Comparison of ENCODE assay signal across 23 cellular contexts in genomic region chr6:158557927-158558326, GRCh38. TPM values are rescaled to one million over a fixed set of nuclear protein-coding genes. Genes with fewer than 3 reads are reported as not detected.
DNase-seq lines count a peak whose midpoint lies in the region; ATAC-seq and TF ChIP-seq lines count a peak whose summit lies in the region.
"Had no signal": no experiment of that assay in that cellular context is flagged by ENCODE, and none has a peak within 500 bp of the region (broad histone marks: within the 10 kb centered on the region; RNA-seq: fewer than 3 reads in every experiment).

No MANE protein-coding gene starts in this region.

- no peak for TF ChIP-seq CTCF in testis (IDR thresholded peaks at IDR 0.05)
- TF ChIP-seq CTCF in lower lobe of right lung (IDR thresholded peaks at IDR 0.05): no peak
- TF ChIP-seq CTCF in HFFc6 (IDR thresholded peaks at IDR 0.05): no peak

- no peak for TF ChIP-seq POLR2A in testis (IDR thresholded peaks at IDR 0.05)

- H3K27me3 Mint-ChIP-seq in T-helper 2 cell treated with Interferon-gamma antibody and Interleukin-4, amounts not matched to agents 5 μg/mL and 100 μg/mL, for 36 hours (ENCODE audit: low read depth): peaks cover 17% of the 10 kb centered on the region
- peaks cover 7% of the 10 kb centered on the region for H3K27me3 Mint-ChIP-seq in HFFc6 (ENCODE audit: insufficient read depth)

- H3K27ac ChIP-seq in testis (peak overlapping the region in 1 of 2 donors; percentile 18), lower lobe of right lung (no peak overlapping the region)
- H3K27ac ChIP-seq: esophagus muscularis mucosa, foreskin keratinocyte, neutrophil, psoas muscle, vagina had no signal

- H3K27me3 ChIP-seq in testis (no peaks in the 10 kb centered on the region), lower lobe of right lung (ENCODE audit: low read depth) (no peaks in the 10 kb centered on the region)
- H3K27me3 ChIP-seq: foreskin keratinocyte, vagina had no signal

- H3K4me1 ChIP-seq in testis: peaks cover 40% of the 10 kb centered on the region
- peaks cover 29% of the 10 kb centered on the region for H3K4me1 ChIP-seq in lower lobe of right lung

- H3K36me3 Mint-ChIP-seq in T-helper 2 cell treated with Interferon-gamma antibody and Interleukin-4, amounts not matched to agents 5 μg/mL and 100 μg/mL, for 36 hours (ENCODE audit: low read depth): peaks cover 7% of the 10 kb centered on the region
- no peaks in the 10 kb centered on the region for H3K36me3 Mint-ChIP-seq in HFFc6 (ENCODE audit: low read depth)

- ATAC-seq in GM19397 (IDR thresholded peaks at IDR 0.05; ENCODE audit: unreplicated experiment): no peak
- ATAC-seq in lower lobe of right lung: no peak
- ATAC-seq: foreskin keratinocyte, psoas muscle had no signal

- no peaks in the 10 kb centered on the region for H3K9me3 Mint-ChIP-seq in T-helper 2 cell treated with Interferon-gamma antibody and Interleukin-4, amounts not matched to agents 5 μg/mL and 100 μg/mL, for 36 hours
- H3K9me3 Mint-ChIP-seq in HFFc6: no peaks in the 10 kb centered on the region
- H3K9me3 Mint-ChIP-seq: activated naive CD4-positive, alpha-beta T cell treated with anti-CD3 and anti-CD28 coated beads for 36 hours; endodermal cell; T-helper 1 cell treated with Interleukin-12 subunit alpha and Interleukin-12 subunit beta and Interleukin-4 antibody, amounts not matched to agents 30 μg/mL and 1 μg/mL, for 36 hours had no signal

- WGBS in testis, 2 donors: 82 to 87% methylated on average over 5 of the region's 5 CpGs

- no peak overlapping the region for H3K4me3 Mint-ChIP-seq in T-helper 2 cell treated with Interferon-gamma antibody and Interleukin-4, amounts not matched to agents 5 μg/mL and 100 μg/mL, for 36 hours
- no peak overlapping the region for H3K4me3 Mint-ChIP-seq in HFFc6
- H3K4me3 Mint-ChIP-seq: activated naive CD4-positive, alpha-beta T cell treated with anti-CD3 and anti-CD28 coated beads for 36 hours; endodermal cell; T-helper 1 cell treated with Interleukin-12 subunit alpha and Interleukin-12 subunit beta and Interleukin-4 antibody, amounts not matched to agents 30 μg/mL and 1 μg/mL, for 36 hours had no signal

- H3K4me1 Mint-ChIP-seq in T-helper 2 cell treated with Interferon-gamma antibody and Interleukin-4, amounts not matched to agents 5 μg/mL and 100 μg/mL, for 36 hours (ENCODE audit: low read depth): peaks cover 31% of the 10 kb centered on the region
- peaks cover 24% of the 10 kb centered on the region for H3K4me1 Mint-ChIP-seq in HFFc6 (ENCODE audit: low read depth)

- H3K36me3 ChIP-seq in testis (ENCODE audit: low read depth, missing control alignments): no peaks in the 10 kb centered on the region
- no peaks in the 10 kb centered on the region for H3K36me3 ChIP-seq in lower lobe of right lung
- H3K36me3 ChIP-seq: esophagus muscularis mucosa, neutrophil, vagina had no signal

- H3K27ac Mint-ChIP-seq in T-helper 2 cell treated with Interferon-gamma antibody and Interleukin-4, amounts not matched to agents 5 μg/mL and 100 μg/mL, for 36 hours: peak overlapping the region; percentile 8
- no peak overlapping the region for H3K27ac Mint-ChIP-seq in HFFc6
- H3K27ac Mint-ChIP-seq: activated naive CD4-positive, alpha-beta T cell treated with anti-CD3 and anti-CD28 coated beads for 36 hours; endodermal cell; T-helper 1 cell treated with Interleukin-12 subunit alpha and Interleukin-12 subunit beta and Interleukin-4 antibody, amounts not matched to agents 30 μg/mL and 1 μg/mL, for 36 hours had no signal

- intact Hi-C loops in testis (cut with DNase I; ENCODE audit: low total_unique reads): no loop called here
- intact Hi-C loops in lower lobe of right lung (cut with DNase I): no loop called here

- H3K9me3 ChIP-seq in testis (no peaks in the 10 kb centered on the region), lower lobe of right lung (no peaks in the 10 kb centered on the region)
- H3K9me3 ChIP-seq: esophagus muscularis mucosa, neutrophil, psoas muscle, vagina had no signal

- no peak for DNase-seq in T-helper 2 cell treated with Interferon-gamma antibody and Interleukin-4, amounts not matched to agents 5 μg/mL and 100 μg/mL, for 36 hours (ENCODE audit: low spot score)
- DNase-seq in T-helper 2 cell (no peak), NCI-H69 (lab: John Stamatoyannopoulos, UW) (peak; percentile 70), mesenteric fat pad (ENCODE audit: low spot score) (peak; percentile 68), testis (peak; percentile 13), lower lobe of right lung (no peak), HFFc6 (no peak)
- DNase-seq: activated CD4-positive, alpha-beta T cell treated with anti-CD3 and anti-CD28 coated beads for 48 hours; activated naive CD4-positive, alpha-beta T cell treated with anti-CD3 and anti-CD28 coated beads for 36 hours; activated T-cell treated with anti-CD3 and anti-CD28 coated beads, Interleukin-2, amount 50 U/mL, for 48 hours; DMS153; endodermal cell; foreskin keratinocyte; NCI-H1105; NCI-H1930; psoas muscle; stimulated activated naive CD4-positive, alpha-beta T cell treated with Interleukin-2 at 50 U/mL for 16 hours had no signal

- H3K4me3 ChIP-seq in testis: no peak overlapping the region
- no peak overlapping the region for H3K4me3 ChIP-seq in lower lobe of right lung
- H3K4me3 ChIP-seq: esophagus muscularis mucosa, lung, psoas muscle, vagina had no signal

RNA-seq across cellular contexts. Expression of gene TMEM181, which starts 2.0 kb away (rescaled TPM):
- total RNA-seq in mesenteric fat pad (27.3 TPM), testis (10 to 100 TPM; 74.6 to 81.0 TPM), lower lobe of right lung (28.4 TPM)
- polyA plus RNA-seq in testis (ENCODE audit: insufficient read depth, low read depth, low replicate concordance): 41.4 TPM
- 10 to 100 TPM; 25.8 to 37.8 (median 30.1) TPM for total RNA-seq in HFFc6 (2021; fragmentation: NEBNext Ultra II Directional; extraction: Animal tissue kit (Norgen Biotek cat#: 25700))

Comparison
In these comparisons a context has a peak if more than half of its experiments do, and no peak if none do; other contexts are left out.
1. DNase-seq: peak in NCI-H69 (single experiment), mesenteric fat pad (single experiment) and testis (single experiment); none in T-helper 2 cell treated with Interferon-gamma antibody and Interleukin-4, amounts not matched to agents 5 μg/mL and 100 μg/mL, for 36 hours (single experiment), T-helper 2 cell (0 of 5), lower lobe of right lung (single experiment) and HFFc6 (single experiment).